8 cellular contexts compared by ENCODE assay signal in genomic region chr12:3727877-3728632, GRCh38. TPM values are rescaled to one million over a fixed set of nuclear protein-coding genes. Genes with fewer than 3 reads are reported as not detected.
DNase-seq lines count a peak whose midpoint lies in the region; ATAC-seq, FAIRE-seq and TF ChIP-seq lines count a peak whose summit lies in the region.

No MANE protein-coding gene starts in this region.

- 0 out of 2 replicates have a peak overlapping the region, but pooled peaks have one; percentile 43 for H2BK20ac ChIP-seq in H1 (ENCODE audit: low read length)

- no peak for TF ChIP-seq CTCF in H1 (IDR thresholded peaks at IDR 0.05; ENCODE audit: control extremely low read depth in 1 of 3, insufficient read depth in 1 of 3, low read depth in 1 of 3, low read length in 3 of 3)
- no peak for TF ChIP-seq CTCF in upper lobe of right lung (IDR thresholded peaks at IDR 0.05)

- H2BK5ac ChIP-seq in H1 (ENCODE audit: low read depth, low read length) = no peak overlapping the region

- 0 out of 2 replicates have a peak overlapping the region, but pooled peaks have one; percentile 30 for H2AK5ac ChIP-seq in H1 (ENCODE audit: low read depth, low read length)

- H3K27ac ChIP-seq in H1 (ENCODE audit: low read depth, low read length) (no peak overlapping the region; the same call in 1 of the 2 replicates), upper lobe of right lung (no peak overlapping the region)

- H3K14ac ChIP-seq in H1 (ENCODE audit: insufficient read length) = no peak overlapping the region

- no peak for TF ChIP-seq RAD21 in H1 (IDR thresholded peaks at IDR 0.05 in 1 of 2, conservative IDR thresholded peaks at IDR 0.05 in 1 of 2; ENCODE audit: low read depth in 2 of 2, low read length in 2 of 2)

- no peak overlapping the region; the same call in 1 of the 2 replicates for H2BK12ac ChIP-seq in H1 (ENCODE audit: low read depth, low read length)

- H4K5ac ChIP-seq in H1 (ENCODE audit: insufficient read length, low read depth, low read length) = no peak overlapping the region

- no peak overlapping the region for H3K4me3 ChIP-seq in H1 (ENCODE audit: extremely low read depth in 1 of 4, insufficient read depth in 2 of 4, low read depth in 3 of 4, low read length in 4 of 4)
- H3K4me3 ChIP-seq in upper lobe of right lung = no peak overlapping the region

- intact Hi-C loops in upper lobe of right lung (cut with DNase I) = no loop called here

- ATAC-seq in GM18511 (IDR thresholded peaks at IDR 0.05; ENCODE audit: unreplicated experiment) (peak; percentile 95), HG02642 (IDR thresholded peaks at IDR 0.05; ENCODE audit: poor library complexity, unreplicated experiment) (peak; percentile 86), upper lobe of right lung (peak; percentile 34), HG03025 (IDR thresholded peaks at IDR 0.05; ENCODE audit: low FRiP score, unreplicated experiment) (no peak)

- POLR2A ChIA-PET in H1 (lab: Charles Lee; ENCODE audit: partially characterized antibody) = no interaction called here

- no peak overlapping the region for H3K9ac ChIP-seq in H1 (replicated peaks in 1 of 4; ENCODE audit: extremely low read depth in 1 of 4, low read depth in 3 of 4, low read length in 3 of 4)

- no peak overlapping the region for H3K23ac ChIP-seq in H1 (ENCODE audit: insufficient read length)

- H3K36me3 ChIP-seq in H1 (ENCODE audit: control insufficient read depth in 2 of 4, insufficient read depth in 4 of 4, low read length in 3 of 4) = no peaks in the 10 kb centered on the region
- H3K36me3 ChIP-seq in upper lobe of right lung = no peaks in the 10 kb centered on the region

- no peak overlapping the region for H3K4ac ChIP-seq in H1 (replicated peaks; ENCODE audit: insufficient read length, low read depth, low read length)

- no peaks in the 10 kb centered on the region for H3K79me2 ChIP-seq in H1 (ENCODE audit: control insufficient read depth in 1 of 2, insufficient read depth in 2 of 2, low read length in 2 of 2)

- FAIRE-seq in H1 (lab: Jason Lieb, UNC) = no peak

- WGBS in H1 (ENCODE audit: extremely low coverage in 1 of 2, insufficient coverage in 1 of 2, insufficient read length in 1 of 2, insufficient replicate concordance in 2 of 2, low coverage in 1 of 2, low lambda C conversion rate in 2 of 2, missing lambda C conversion rate in 1 of 2), 2 experiments = 90% methylated on average over 8 of the region's 8 CpGs; no CpG with 5 or more reads in 1 of the 2 experiments

- H3K27me3 ChIP-seq in H1 (replicated peaks in 1 of 4; ENCODE audit: control insufficient read depth in 3 of 4, extremely low read depth in 1 of 4, insufficient read depth in 3 of 4, low read length in 3 of 4) = no peaks in the 10 kb centered on the region
- H3K27me3 ChIP-seq in upper lobe of right lung = no peaks in the 10 kb centered on the region

- no peak overlapping the region for H3K18ac ChIP-seq in H1 (ENCODE audit: extremely low read depth, low read length)

- no peak for TF ChIP-seq POLR2A in H1 (IDR thresholded peaks at IDR 0.05; ENCODE audit: control extremely low read depth in 1 of 2, low read depth in 2 of 2, low read length in 2 of 2)

- no peaks in the 10 kb centered on the region for H4K20me1 ChIP-seq in H1 (replicated peaks in 1 of 2; ENCODE audit: control insufficient read depth in 1 of 2, insufficient read depth in 2 of 2, low read length in 2 of 2)

- CTCF ChIA-PET in H1 (lab: Charles Lee; ENCODE audit: partially characterized antibody) = interaction anchor here (0.8 to 1.6 kb wide), 5 partner anchors 10 to 413 kb away, joined by 3 to 8 read pairs (median 4); partner anchors contain the start of gene CRACR2A

- TF ChIP-seq EP300 in H1 (IDR thresholded peaks at IDR 0.05; ENCODE audit: borderline replicate concordance in 1 of 2, low read depth in 2 of 2, low read length in 2 of 2) = no peak

- H3K4me1 ChIP-seq in H1 (replicated peaks in 1 of 4; ENCODE audit: control insufficient read depth in 3 of 4, insufficient read depth in 4 of 4, low read length in 3 of 4) (peaks cover 0 to 12% (median 4%) of the 10 kb centered on the region in 4 experiments; a peak in 4 of 7 replicates), upper lobe of right lung (peaks cover 11% of the 10 kb centered on the region)

- DNase-seq in NCI-H2171 treated with DMSO at 0.1 percent for 48 hours (lab: John Stamatoyannopoulos, UW) = peak; percentile 92
- no peak for DNase-seq in H1 (ENCODE audit: low read depth in 1 of 2, low spot score in 2 of 2)
- DNase-seq in upper lobe of right lung = no peak
- DNase-seq in retina = no peak
- DNase-seq in Ammon's horn (ENCODE audit: low spot score) = no peak

- no peak overlapping the region for H4K8ac ChIP-seq in H1 (ENCODE audit: extremely low read depth, insufficient read depth, low read length)

- no peak overlapping the region for H2BK120ac ChIP-seq in H1 (replicated peaks; ENCODE audit: low read depth, low read length)

- no peak overlapping the region for H3K4me2 ChIP-seq in H1 (ENCODE audit: insufficient read depth in 1 of 2, low read depth in 2 of 2, low read length in 2 of 2)

- H3K23me2 ChIP-seq in H1 (ENCODE audit: low read depth, low read length) = no peaks in the 10 kb centered on the region

- no peak overlapping the region for H3K56ac ChIP-seq in H1 (replicated peaks; ENCODE audit: insufficient read length, low read depth, low read length)

- H4K91ac ChIP-seq in H1 (replicated peaks; ENCODE audit: insufficient read length, low read length) = no peak overlapping the region

- H3K9me3 ChIP-seq in H1 (ENCODE audit: insufficient read depth in 2 of 2, low read depth in 1 of 2, low read length in 1 of 2) (peaks cover 4 to 9% of the 10 kb centered on the region in 2 experiments; a peak in 2 of 4 replicates), upper lobe of right lung (no peaks in the 10 kb centered on the region)

- H2AFZ ChIP-seq in H1 (ENCODE audit: low read length) = no peak overlapping the region

- H3K79me1 ChIP-seq in H1 (ENCODE audit: low read depth, low read length) = no peaks in the 10 kb centered on the region

- H2BK15ac ChIP-seq in H1 (ENCODE audit: low read length) = no peak overlapping the region

TF ChIP-seq in H1, 55 proteins besides CTCF, POLR2A, EP300 and RAD21:
- TF ChIP-seq RFX5 (IDR thresholded peaks at IDR 0.05; ENCODE audit: borderline replicate concordance, low read depth, low read length) = no peak
- TF ChIP-seq SUZ12 (IDR thresholded peaks at IDR 0.05; ENCODE audit: low read length) = no peak
- TF ChIP-seq SIN3A (conservative IDR thresholded peaks at IDR 0.05 in 1 of 2, IDR thresholded peaks at IDR 0.05 in 1 of 2; ENCODE audit: low read depth in 1 of 2, low read length in 2 of 2) = no peak
- TF ChIP-seq CBX5 (IDR thresholded peaks at IDR 0.05; ENCODE audit: low read depth, low read length) = no peak
- TF ChIP-seq, protein P1, sequence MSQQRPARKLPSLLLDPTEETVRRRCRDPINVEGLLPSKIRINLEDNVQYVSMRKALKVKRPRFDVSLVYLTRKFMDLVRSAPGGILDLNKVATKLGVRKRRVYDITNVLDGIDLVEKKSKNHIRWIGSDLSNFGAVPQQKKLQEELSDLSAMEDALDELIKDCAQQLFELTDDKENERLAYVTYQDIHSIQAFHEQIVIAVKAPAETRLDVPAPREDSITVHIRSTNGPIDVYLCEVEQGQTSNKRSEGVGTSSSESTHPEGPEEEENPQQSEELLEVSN (IDR thresholded peaks at IDR 0.05) = 0 out of 2 replicates have a peak, but pooled peaks have one; percentile 46
- TF ChIP-seq TAF1 (IDR thresholded peaks at IDR 0.05; ENCODE audit: low read depth, low read length) = no peak

RNA-seq across cellular contexts. Expression of gene CRACR2A, which starts 24.9 kb away (rescaled TPM):
- 3.0 and 3.2 TPM in 2 replicates for total RNA-seq in H1 (2021; fragmentation: NEBNext Ultra II Directional; extraction: Animal tissue kit (Norgen Biotek cat#: 25700))
- 0.75 and 0.85 TPM in 2 replicates for polyA plus RNA-seq in H1 (2011; rRNA removed)
- polyA plus RNA-seq in H1 (2011; cell fraction: cytosol; rRNA removed) = 1.1 TPM
- polyA plus RNA-seq in H1 (2011; cell fraction: nucleus; rRNA removed) = 1.9 TPM
- polyA plus RNA-seq in H1 (2012, experiment 1 of 2) = 1.1 to 1.8 TPM (median 1.5 TPM) in 4 replicates
- polyA plus RNA-seq in H1 (2012, experiment 2 of 2) = 0.20 TPM
- polyA plus RNA-seq in H1 (2013, experiment 1 of 2) = 0.89 TPM
- 1.0 TPM for polyA plus RNA-seq in H1 (2013, experiment 2 of 2)
- 1.5 and 2.6 TPM in 2 replicates for polyA minus RNA-seq in H1 (2011; rRNA and poly(A)+ RNA removed)
- polyA minus RNA-seq in H1 (2011; cell fraction: cytosol; rRNA and poly(A)+ RNA removed) = 0.88 TPM
- polyA minus RNA-seq in H1 (2011; cell fraction: nucleus; rRNA and poly(A)+ RNA removed) = 3.8 TPM
- total RNA-seq in upper lobe of right lung = 5.4 TPM
